Comparison of ENCODE assay signal across 25 cellular contexts in the genomic region with DNA sequence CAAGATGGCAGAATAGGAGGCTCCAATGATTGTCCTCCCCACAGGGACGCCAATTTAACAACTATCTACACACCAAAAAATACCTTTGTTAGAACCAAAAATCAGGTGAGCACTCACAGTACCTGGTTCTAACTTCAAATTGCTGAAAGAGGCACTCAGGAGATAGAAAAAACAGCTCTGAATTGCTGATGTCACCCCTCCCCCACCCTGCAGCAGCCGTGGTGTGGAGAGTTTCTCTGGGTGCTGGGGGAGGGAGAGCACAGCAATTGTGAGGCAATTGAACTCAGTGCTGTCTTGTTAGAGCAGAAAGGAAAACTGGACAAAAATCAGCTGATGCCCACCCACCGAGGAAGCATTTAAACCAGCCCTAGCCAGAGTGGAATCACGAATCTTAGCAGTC. TPM values are rescaled to one million over a fixed set of nuclear protein-coding genes. Genes with fewer than 3 reads are reported as not detected.
A peak's percentile ranks its signal among the peaks of the same experiment; 100 is the strongest.
DNase-seq lines count a peak whose midpoint lies in the region; ATAC-seq and TF ChIP-seq lines count a peak whose summit lies in the region.
"Had no signal": no experiment of that assay in that cellular context is flagged by ENCODE, and none has a peak within 500 bp of the region (broad histone marks: within the 10 kb centered on the region; RNA-seq: fewer than 3 reads in every experiment).

No MANE protein-coding gene starts in this region.

- POLR2A ChIA-PET in WTC11 (lab: Charles Lee): interaction anchor here (0.7 kb wide), 1 partner anchor 26 kb away, joined by 4 read pairs; no protein-coding TSS in a partner anchor

- peak overlapping the region; percentile 25; the same call in 1 of the 2 replicates for H3K4me3 Mint-ChIP-seq in WTC11
- H3K4me3 Mint-ChIP-seq: activated B cell treated with CpG ODN at 0.5 μM for 24 hours; T-helper 2 cell treated with Interferon-gamma antibody and Interleukin-4, amounts not matched to agents 5 μg/mL and 100 μg/mL, for 36 hours had no signal

- no peaks in the 10 kb centered on the region for H3K27me3 Mint-ChIP-seq in WTC11 (ENCODE audit: low read depth)
- H3K27me3 Mint-ChIP-seq: activated B cell treated with CpG ODN at 0.5 μM for 24 hours had no signal

- TF ChIP-seq POLR2A in lower leg skin (IDR thresholded peaks at IDR 0.05) (no peak), GM18505 (IDR thresholded peaks at IDR 0.05; ENCODE audit: borderline replicate concordance, extremely low read depth, insufficient read depth, insufficient read length) (no peak)

- peaks cover 0 to 21% of the 10 kb centered on the region in 2 donors for H3K4me1 ChIP-seq in left lung
- H3K4me1 ChIP-seq: adrenal gland, Peyer's patch had no signal

- H3K9me3 ChIP-seq in left lung: peaks cover 0 to 3% of the 10 kb centered on the region in 2 donors
- H3K9me3 ChIP-seq: MG63, Peyer's patch, thoracic aorta had no signal

- TF ChIP-seq CTCF in C4-2B (conservative IDR thresholded peaks at IDR 0.05) (no peak), WTC11 (IDR thresholded peaks at IDR 0.05) (no peak), left lung (IDR thresholded peaks at IDR 0.05) (no peak), lower leg skin (IDR thresholded peaks at IDR 0.05) (no peak)

- ATAC-seq in WTC11: peak; percentile 66
- ATAC-seq in left lung: peak; percentile 43
- no peak for ATAC-seq in GM18505 (IDR thresholded peaks at IDR 0.05; ENCODE audit: unreplicated experiment)
- ATAC-seq: HCT116 had no signal

- H3K4me3 ChIP-seq in left lung (no peak overlapping the region), lower leg skin (ENCODE audit: low read depth, poor library complexity, severe bottlenecking) (no peak overlapping the region)
- H3K4me3 ChIP-seq: adrenal gland, MG63, Peyer's patch, SK-N-MC, thoracic aorta had no signal

- WGBS in lower leg skin, 2 donors: 88 to 89% methylated on average over 4 of the region's 4 CpGs

- no peaks in the 10 kb centered on the region; the same call in 1 of the 2 replicates for H3K36me3 Mint-ChIP-seq in WTC11

- H3K36me3 ChIP-seq in left lung: no peaks in the 10 kb centered on the region
- H3K36me3 ChIP-seq: adrenal gland, MG63, Peyer's patch, thoracic aorta had no signal

- H3K27ac ChIP-seq in C4-2B: peak overlapping the region; percentile 1; the same call in 1 of the 2 replicates
- no peak overlapping the region for H3K27ac ChIP-seq in left lung
- H3K27ac ChIP-seq: adrenal gland, Peyer's patch, SK-N-MC, thoracic aorta had no signal

- H3K27me3 ChIP-seq in left lung: no peaks in the 10 kb centered on the region
- H3K27me3 ChIP-seq: adrenal gland, MG63, Peyer's patch had no signal

- intact Hi-C loops in left lung (cut with DNase I) (no loop called here), lower leg skin (cut with DNase I; ENCODE audit: low total_unique reads) (no loop called here)

- DNase-seq in ELF-1 (ENCODE audit: low read depth, low spot score) (peak; percentile 27), WTC11 (ENCODE audit: low spot score) (peak; percentile 36), left lung (no peak), NCI-H2029 (lab: John Stamatoyannopoulos, UW) (no peak), lower leg skin (ENCODE audit: low spot score in 2 of 2) (no peak)
- DNase-seq in stimulated activated CD4-positive, alpha-beta T cell treated with anti-CD3 and anti-CD28 coated beads, Interleukin-12 subunit alpha, Interleukin-12 subunit beta, amount 100 ng/mL, for 4 hours: no peak
- DNase-seq: activated B cell treated with CpG ODN at 0.5 μM for 24 hours; adrenal gland; Calu3; foreskin melanocyte; hippocampal formation; MG63; NCI-H1694; NCI-H226; Peyer's patch; stimulated activated CD4-positive, alpha-beta T cell treated with anti-CD3 and anti-CD28 coated beads, Interleukin-15, amount 100 ng/mL, for 24 hours had no signal

- no peak overlapping the region for H3K27ac Mint-ChIP-seq in WTC11

- peaks cover 13% of the 10 kb centered on the region for H3K9me3 Mint-ChIP-seq in WTC11

- CTCF ChIA-PET in WTC11 (lab: Charles Lee): interaction anchor here (0.8 to 3.0 kb wide), 3 partner anchors 19 to 25 kb away, joined by 4 to 9 read pairs (median 4); no protein-coding TSS in a partner anchor

- H3K4me1 Mint-ChIP-seq in WTC11: peaks cover 17% of the 10 kb centered on the region

TF ChIP-seq in WTC11, 78 proteins besides CTCF, POLR2A, EP300 and RAD21:
- TF ChIP-seq, protein P1, sequence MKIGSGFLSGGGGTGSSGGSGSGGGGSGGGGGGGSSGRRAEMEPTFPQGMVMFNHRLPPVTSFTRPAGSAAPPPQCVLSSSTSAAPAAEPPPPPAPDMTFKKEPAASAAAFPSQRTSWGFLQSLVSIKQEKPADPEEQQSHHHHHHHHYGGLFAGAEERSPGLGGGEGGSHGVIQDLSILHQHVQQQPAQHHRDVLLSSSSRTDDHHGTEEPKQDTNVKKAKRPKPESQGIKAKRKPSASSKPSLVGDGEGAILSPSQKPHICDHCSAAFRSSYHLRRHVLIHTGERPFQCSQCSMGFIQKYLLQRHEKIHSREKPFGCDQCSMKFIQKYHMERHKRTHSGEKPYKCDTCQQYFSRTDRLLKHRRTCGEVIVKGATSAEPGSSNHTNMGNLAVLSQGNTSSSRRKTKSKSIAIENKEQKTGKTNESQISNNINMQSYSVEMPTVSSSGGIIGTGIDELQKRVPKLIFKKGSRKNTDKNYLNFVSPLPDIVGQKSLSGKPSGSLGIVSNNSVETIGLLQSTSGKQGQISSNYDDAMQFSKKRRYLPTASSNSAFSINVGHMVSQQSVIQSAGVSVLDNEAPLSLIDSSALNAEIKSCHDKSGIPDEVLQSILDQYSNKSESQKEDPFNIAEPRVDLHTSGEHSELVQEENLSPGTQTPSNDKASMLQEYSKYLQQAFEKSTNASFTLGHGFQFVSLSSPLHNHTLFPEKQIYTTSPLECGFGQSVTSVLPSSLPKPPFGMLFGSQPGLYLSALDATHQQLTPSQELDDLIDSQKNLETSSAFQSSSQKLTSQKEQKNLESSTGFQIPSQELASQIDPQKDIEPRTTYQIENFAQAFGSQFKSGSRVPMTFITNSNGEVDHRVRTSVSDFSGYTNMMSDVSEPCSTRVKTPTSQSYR (CRISPR knock-in tag; IDR thresholded peaks at IDR 0.05): peak; percentile 88
- TF ChIP-seq, protein P2, sequence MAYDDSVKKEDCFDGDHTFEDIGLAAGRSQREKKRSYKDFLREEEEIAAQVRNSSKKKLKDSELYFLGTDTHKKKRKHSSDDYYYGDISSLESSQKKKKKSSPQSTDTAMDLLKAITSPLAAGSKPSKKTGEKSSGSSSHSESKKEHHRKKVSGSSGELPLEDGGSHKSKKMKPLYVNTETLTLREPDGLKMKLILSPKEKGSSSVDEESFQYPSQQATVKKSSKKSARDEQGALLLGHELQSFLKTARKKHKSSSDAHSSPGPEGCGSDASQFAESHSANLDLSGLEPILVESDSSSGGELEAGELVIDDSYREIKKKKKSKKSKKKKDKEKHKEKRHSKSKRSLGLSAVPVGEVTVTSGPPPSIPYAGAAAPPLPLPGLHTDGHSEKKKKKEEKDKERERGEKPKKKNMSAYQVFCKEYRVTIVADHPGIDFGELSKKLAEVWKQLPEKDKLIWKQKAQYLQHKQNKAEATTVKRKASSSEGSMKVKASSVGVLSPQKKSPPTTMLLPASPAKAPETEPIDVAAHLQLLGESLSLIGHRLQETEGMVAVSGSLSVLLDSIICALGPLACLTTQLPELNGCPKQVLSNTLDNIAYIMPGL (CRISPR knock-in tag; IDR thresholded peaks at IDR 0.05): no peak

RNA-seq across cellular contexts. Expression of a gene that starts 41.8 kb away (rescaled TPM):
- 0.25 TPM in 1 of 3 replicates, not detected in the others for total RNA-seq in WTC11 (2021)
- 1 to 10 TPM; 2.1 to 4.8 TPM for total RNA-seq in left lung
- 1 to 10 TPM in 2 of 4 donors, under 1 TPM in 2; 0.27 to 2.5 (median 0.93) TPM for total RNA-seq in lower leg skin
- total RNA-seq: Calu3, dermis microvascular lymphatic vessel endothelial cell, epithelial cell of proximal tubule, kidney epithelial cell had no signal

Comparison
In these comparisons a context has a peak if more than half of its experiments do, and no peak if none do; other contexts are left out.
1. DNase-seq: peak in ELF-1 (single experiment) and WTC11 (single experiment); none in left lung (0 of 2), NCI-H2029 (single experiment), lower leg skin (0 of 2) and stimulated activated CD4-positive, alpha-beta T cell treated with anti-CD3 and anti-CD28 coated beads, Interleukin-12 subunit alpha, Interleukin-12 subunit beta, amount 100 ng/mL, for 4 hours (single experiment).